Comparison of ENCODE assay signal across 8 cellular contexts in the genomic region with DNA sequence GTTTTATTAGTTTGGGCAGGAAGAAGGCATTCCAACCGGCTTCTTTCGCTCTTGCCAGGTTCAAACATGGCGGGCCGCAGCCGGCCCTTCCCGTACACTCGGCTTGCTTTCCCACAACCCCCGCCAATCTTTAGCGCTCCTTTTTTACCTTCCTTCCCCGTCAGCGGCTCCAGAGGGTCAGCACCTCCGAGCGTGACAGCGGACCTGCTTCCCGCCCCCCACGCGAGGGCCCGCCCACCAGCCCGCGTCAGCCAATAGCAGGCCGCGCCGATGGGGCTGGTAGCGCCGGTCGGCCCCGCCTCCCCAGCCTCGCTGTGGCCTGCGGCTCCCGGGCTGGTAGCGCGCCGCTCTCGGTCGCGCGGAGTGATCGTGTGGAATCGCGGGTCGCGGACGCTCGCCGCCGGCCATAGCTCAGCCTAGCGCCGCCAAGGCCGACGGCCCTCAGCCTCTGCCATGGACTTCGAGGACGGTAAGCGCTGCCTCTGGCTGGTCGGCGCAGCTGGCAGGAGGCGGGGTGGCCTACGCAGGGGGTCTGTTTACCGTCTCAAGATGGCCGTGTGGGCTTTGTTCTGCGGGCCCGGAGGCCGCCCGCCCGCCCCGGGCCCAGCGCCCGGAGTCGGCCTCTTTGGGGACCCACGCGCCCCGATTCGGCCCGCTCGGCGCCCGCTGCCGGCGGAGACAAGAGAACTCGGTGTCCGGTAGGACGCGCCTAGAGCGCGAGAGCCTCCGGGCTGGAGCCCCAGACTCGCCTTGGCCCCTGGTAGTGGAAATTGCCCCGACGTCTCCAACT. TPM values are rescaled to one million over a fixed set of nuclear protein-coding genes. Genes with fewer than 3 reads are reported as not detected.
DNase-seq lines count a peak whose midpoint lies in the region; ATAC-seq and TF ChIP-seq lines count a peak whose summit lies in the region.

A gene with protein sequence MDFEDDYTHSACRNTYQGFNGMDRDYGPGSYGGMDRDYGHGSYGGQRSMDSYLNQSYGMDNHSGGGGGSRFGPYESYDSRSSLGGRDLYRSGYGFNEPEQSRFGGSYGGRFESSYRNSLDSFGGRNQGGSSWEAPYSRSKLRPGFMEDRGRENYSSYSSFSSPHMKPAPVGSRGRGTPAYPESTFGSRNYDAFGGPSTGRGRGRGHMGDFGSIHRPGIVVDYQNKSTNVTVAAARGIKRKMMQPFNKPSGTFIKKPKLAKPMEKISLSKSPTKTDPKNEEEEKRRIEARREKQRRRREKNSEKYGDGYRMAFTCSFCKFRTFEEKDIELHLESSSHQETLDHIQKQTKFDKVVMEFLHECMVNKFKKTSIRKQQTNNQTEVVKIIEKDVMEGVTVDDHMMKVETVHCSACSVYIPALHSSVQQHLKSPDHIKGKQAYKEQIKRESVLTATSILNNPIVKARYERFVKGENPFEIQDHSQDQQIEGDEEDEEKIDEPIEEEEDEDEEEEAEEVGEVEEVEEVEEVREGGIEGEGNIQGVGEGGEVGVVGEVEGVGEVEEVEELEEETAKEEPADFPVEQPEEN (plus strand): TSS at position 306 of the 790 bp plus-strand sequence. CDS start 148 bp downstream, at position 454.

- peak within 1 kb of the TSS; percentile 96 to 100 (median 98) for H3K4me3 Mint-ChIP-seq in CD4-positive, CD25-positive, alpha-beta regulatory T cell
- peak within 1 kb of the TSS; percentile 99 for H3K4me3 Mint-ChIP-seq in activated CD4-positive, alpha-beta memory T cell treated with anti-CD3 and anti-CD28 coated beads for 36 hours

- peaks cover 26% of the 10 kb centered on the region for H3K4me1 ChIP-seq in CD4-positive, CD25-positive, alpha-beta regulatory T cell (ENCODE audit: control insufficient read depth, insufficient read depth, low read length, poor library complexity, severe bottlenecking)

- no peaks in the 10 kb centered on the region for H3K36me3 Mint-ChIP-seq in CD4-positive, CD25-positive, alpha-beta regulatory T cell
- peaks cover 13% of the 10 kb centered on the region for H3K36me3 Mint-ChIP-seq in activated CD4-positive, alpha-beta memory T cell treated with anti-CD3 and anti-CD28 coated beads for 36 hours

- WGBS in lower leg skin, 2 donors: 0% methylated on average over 19 to 44 of the region's 88 CpGs

- TF ChIP-seq POLR2A in lower leg skin (IDR thresholded peaks at IDR 0.05): peak in 1 of 2 donors; percentile 96

- H3K36me3 ChIP-seq in CD4-positive, CD25-positive, alpha-beta regulatory T cell (ENCODE audit: control insufficient read depth, insufficient read depth, low read length): peaks cover 8% of the 10 kb centered on the region

- no peaks in the 10 kb centered on the region for H3K9me3 ChIP-seq in CD4-positive, CD25-positive, alpha-beta regulatory T cell (ENCODE audit: control insufficient read depth in 2 of 2, low read length in 2 of 2)

- peaks cover 0 to 2% (median 0%) of the 10 kb centered on the region in 7 donors for H3K9me3 Mint-ChIP-seq in CD4-positive, CD25-positive, alpha-beta regulatory T cell
- H3K9me3 Mint-ChIP-seq in activated CD4-positive, alpha-beta memory T cell treated with anti-CD3 and anti-CD28 coated beads for 36 hours: no peaks in the 10 kb centered on the region

- H3K27ac Mint-ChIP-seq in CD4-positive, CD25-positive, alpha-beta regulatory T cell: peak within 1 kb of the TSS; percentile 85 to 98 (median 97)
- H3K27ac Mint-ChIP-seq in activated CD4-positive, alpha-beta memory T cell treated with anti-CD3 and anti-CD28 coated beads for 36 hours: peak within 1 kb of the TSS; percentile 89

- POLR2A ChIA-PET in activated CD4-positive, alpha-beta memory T cell treated with anti-CD3 and anti-CD28 coated beads for 36 hours (lab: Charles Lee): interaction anchor here (0.9 to 1.5 kb wide), 2 partner anchors 151 to 214 kb away, joined by 3 to 9 read pairs; no protein-coding TSS in a partner anchor

- TF ChIP-seq CTCF in dorsolateral prefrontal cortex (IDR thresholded peaks at IDR 0.05 in 54 of 56, conservative IDR thresholded peaks at IDR 0.05 in 2 of 56; ENCODE audit: low read depth in 1 of 56, partially characterized antibody in 56 of 56): peak in 35 of 56 donors; percentile 6 to 61 (median 34)
- no peak for TF ChIP-seq CTCF in lower leg skin (IDR thresholded peaks at IDR 0.05)

- H3K4me1 Mint-ChIP-seq in CD4-positive, CD25-positive, alpha-beta regulatory T cell: peaks cover 20 to 46% (median 33%) of the 10 kb centered on the region in 4 donors
- H3K4me1 Mint-ChIP-seq in activated CD4-positive, alpha-beta memory T cell treated with anti-CD3 and anti-CD28 coated beads for 36 hours (ENCODE audit: low read depth): peaks cover 39% of the 10 kb centered on the region

- peak; percentile 92 to 93 (median 92) for DNase-seq in CD4-positive, CD25-positive, alpha-beta regulatory T cell
- DNase-seq in NCI-H82 treated with DMSO at 0.1 percent for 48 hours (lab: John Stamatoyannopoulos, UW; ENCODE audit: unreplicated experiment): peak; percentile 93
- peak; percentile 96 for DNase-seq in activated CD4-positive, alpha-beta memory T cell treated with anti-CD3 and anti-CD28 coated beads for 36 hours
- DNase-seq in dorsolateral prefrontal cortex: peak; percentile 90 to 98 (median 94)
- DNase-seq in lower leg skin (ENCODE audit: low spot score in 2 of 2): peak; percentile 93 to 99
- peak; percentile 93 to 96 for DNase-seq in stimulated activated CD4-positive, alpha-beta T cell treated with anti-CD3 and anti-CD28 coated beads, Interleukin-4, amount 100 ng/mL, for 48 hours (ENCODE audit: low read depth in 2 of 2)

- H3K27me3 ChIP-seq in CD4-positive, CD25-positive, alpha-beta regulatory T cell (ENCODE audit: control insufficient read depth, insufficient read depth, low read length): peaks cover 4% of the 10 kb centered on the region
- H3K27me3 ChIP-seq in dorsolateral prefrontal cortex: no peaks in the 10 kb centered on the region

- CTCF ChIA-PET in activated CD4-positive, alpha-beta memory T cell treated with anti-CD3 and anti-CD28 coated beads for 36 hours (lab: Charles Lee): no interaction called here

- peak within 1 kb of the TSS; percentile 92 for H3K4me3 ChIP-seq in CD4-positive, CD25-positive, alpha-beta regulatory T cell (ENCODE audit: low read depth, low read length)
- peak within 1 kb of the TSS; percentile 59 to 98 (median 89) for H3K4me3 ChIP-seq in dorsolateral prefrontal cortex
- peak within 1 kb of the TSS; percentile 94 for H3K4me3 ChIP-seq in lower leg skin (ENCODE audit: low read depth, poor library complexity, severe bottlenecking)

- intact Hi-C loops in activated CD4-positive, alpha-beta memory T cell treated with anti-CD3 and anti-CD28 coated beads for 36 hours (cut with micrococcal nuclease): loop anchor here (2.0 to 10.0 kb wide), 6 partner anchors 150 to 1310 kb away; a partner anchor contains a TSS
- intact Hi-C loops in dorsolateral prefrontal cortex (cut with DNase I): loop anchor here (5.0 to 10.0 kb wide), 3 partner anchors 213 to 480 kb away; a partner anchor contains a TSS
- intact Hi-C loops in lower leg skin (cut with DNase I; ENCODE audit: low total_unique reads): no loop called here

- ATAC-seq in CD4-positive, CD25-positive, alpha-beta regulatory T cell (ENCODE audit: low read depth in 2 of 2): peak; percentile 96 to 97
- peak; percentile 98 for ATAC-seq in GM19397 (IDR thresholded peaks at IDR 0.05; ENCODE audit: unreplicated experiment)
- peak; percentile 97 for ATAC-seq in HG03571 (IDR thresholded peaks at IDR 0.05; ENCODE audit: unreplicated experiment)

- H3K27ac ChIP-seq in CD4-positive, CD25-positive, alpha-beta regulatory T cell (ENCODE audit: insufficient read depth, low read length, poor library complexity, severe bottlenecking): peak within 1 kb of the TSS; percentile 77
- H3K27ac ChIP-seq in dorsolateral prefrontal cortex: peak within 1 kb of the TSS; percentile 74 to 98 (median 93)

- peaks cover 4% of the 10 kb centered on the region for H3K27me3 Mint-ChIP-seq in CD4-positive, CD25-positive, alpha-beta regulatory T cell
- no peaks in the 10 kb centered on the region for H3K27me3 Mint-ChIP-seq in activated CD4-positive, alpha-beta memory T cell treated with anti-CD3 and anti-CD28 coated beads for 36 hours

RNA-seq across cellular contexts. Expression of the gene that starts here (rescaled TPM):
- total RNA-seq in CD4-positive, CD25-positive, alpha-beta regulatory T cell: 45.7 TPM
- polyA plus RNA-seq in CD4-positive, CD25-positive, alpha-beta regulatory T cell: 1 to 10 TPM; 3.8 to 5.1 (median 4.7) TPM
- total RNA-seq in activated CD4-positive, alpha-beta memory T cell treated with anti-CD3 and anti-CD28 coated beads for 36 hours: 10 to 100 TPM; 17.2 to 17.3 TPM
- 10 to 100 TPM; 23.0 to 50.7 (median 32.2) TPM for total RNA-seq in dorsolateral prefrontal cortex
- 10 to 100 TPM in 1 of 4 donors, 1 to 10 TPM in 3; 5.0 to 14.8 (median 9.1) TPM for total RNA-seq in lower leg skin

Comparison
In these comparisons a context has a peak if more than half of its experiments do, and no peak if none do; other contexts are left out.
1. Peak in every context shown above with its lines: DNase-seq, ATAC-seq, H3K4me3 ChIP-seq and H3K27ac ChIP-seq.
2. CTCF ChIP-seq: peak in dorsolateral prefrontal cortex (35 of 56); none in lower leg skin (0 of 3).